27 cellular contexts compared by ENCODE assay signal in genomic region chr2:54908591-54908990, GRCh38.
"Had no signal": no experiment of that assay in that cellular context is flagged by ENCODE, and none has a peak within 500 bp of the region (broad histone marks: within the 10 kb centered on the region; RNA-seq: fewer than 3 reads in every experiment).

No MANE protein-coding gene starts in this region.

- ATAC-seq: activated CD4-positive, CD25-positive, alpha-beta regulatory T cell treated with anti-CD3 and anti-CD28 coated beads, Interleukin-2, amount 50 U/mL, for 24 hours; body of pancreas; foreskin keratinocyte; left lung; stimulated activated naive B cell treated with anti-CD40 and anti-IgM and Interleukin-4, amounts not matched to agents 10 μg/mL and 1 μg/mL and 100 μg/mL, for 72 hours had no signal

- H3K4me3 Mint-ChIP-seq: activated naive CD4-positive, alpha-beta T cell treated with anti-CD3 and anti-CD28 coated beads for 36 hours; activated naive CD8-positive, alpha-beta T cell treated with anti-CD3 and anti-CD28 coated beads for 36 hours; nephron; stimulated activated naive B cell treated with anti-CD40 and anti-IgM and Interleukin-4, amounts not matched to agents 10 μg/mL and 1 μg/mL and 100 μg/mL, for 72 hours; T-helper 1 cell treated with Interleukin-12 subunit alpha and Interleukin-12 subunit beta and Interleukin-4 antibody, amounts not matched to agents 30 μg/mL and 1 μg/mL, for 36 hours had no signal

- H3K27me3 ChIP-seq: adrenal gland, body of pancreas, foreskin keratinocyte, left lung, ovary, tibial nerve had no signal

- DNase-seq: activated CD4-positive, alpha-beta T cell treated with anti-CD3 and anti-CD28 coated beads for 48 hours; activated CD4-positive, alpha-beta T cell treated with anti-CD3 and anti-CD28 coated beads, Interleukin-2, amount 50 U/mL, for 48 hours; activated CD8-positive, alpha-beta memory T cell treated with anti-CD3 and anti-CD28 coated beads for 24 hours; activated effector memory CD4-positive, alpha-beta T cell treated with Interleukin-2 at 50 U/mL for 16 hours; activated naive CD4-positive, alpha-beta T cell treated with anti-CD3 and anti-CD28 coated beads for 36 hours; activated naive CD8-positive, alpha-beta T cell treated with anti-CD3 and anti-CD28 coated beads for 36 hours; adrenal gland; aorta; body of pancreas; dermis blood vessel endothelial cell; effector CD4-positive, alpha-beta T cell; foreskin keratinocyte; kidney glomerular epithelial cell; left lung; ovary; stimulated activated CD4-positive, alpha-beta T cell treated with anti-CD3 and anti-CD28 coated beads, Interleukin-15, amount 100 ng/mL, for 24 hours; stimulated activated CD4-positive, alpha-beta T cell treated with anti-CD3 and anti-CD28 coated beads, Interleukin-2, amount 100 ng/mL, for 24 hours; stimulated activated naive B cell treated with anti-CD40 and anti-IgM and Interleukin-4, amounts not matched to agents 10 μg/mL and 1 μg/mL and 100 μg/mL, for 72 hours; T-helper 9 cell; WERI-Rb-1 had no signal

- H3K27ac ChIP-seq: body of pancreas, epithelial cell of prostate, foreskin keratinocyte, left lung, ovary, tibial nerve, WERI-Rb-1 had no signal

- H3K36me3 Mint-ChIP-seq: activated naive CD8-positive, alpha-beta T cell treated with anti-CD3 and anti-CD28 coated beads for 36 hours; stimulated activated naive B cell treated with anti-CD40 and anti-IgM and Interleukin-4, amounts not matched to agents 10 μg/mL and 1 μg/mL and 100 μg/mL, for 72 hours had no signal

- H3K9me3 ChIP-seq: adrenal gland, body of pancreas, left lung, ovary, tibial nerve had no signal

- H3K4me1 ChIP-seq: tibial nerve had no signal

- H3K27me3 Mint-ChIP-seq: activated naive CD8-positive, alpha-beta T cell treated with anti-CD3 and anti-CD28 coated beads for 36 hours; progenitor cell of endocrine pancreas had no signal

- H3K27ac Mint-ChIP-seq: activated naive CD4-positive, alpha-beta T cell treated with anti-CD3 and anti-CD28 coated beads for 36 hours; activated naive CD8-positive, alpha-beta T cell treated with anti-CD3 and anti-CD28 coated beads for 36 hours; nephron; progenitor cell of endocrine pancreas; stimulated activated naive B cell treated with anti-CD40 and anti-IgM and Interleukin-4, amounts not matched to agents 10 μg/mL and 1 μg/mL and 100 μg/mL, for 72 hours; T-helper 1 cell treated with Interleukin-12 subunit alpha and Interleukin-12 subunit beta and Interleukin-4 antibody, amounts not matched to agents 30 μg/mL and 1 μg/mL, for 36 hours had no signal

- H3K4me3 ChIP-seq: adrenal gland, body of pancreas, left lung, lung, ovary, tibial nerve had no signal

- H3K9me3 Mint-ChIP-seq: activated naive CD4-positive, alpha-beta T cell treated with anti-CD3 and anti-CD28 coated beads for 36 hours; activated naive CD8-positive, alpha-beta T cell treated with anti-CD3 and anti-CD28 coated beads for 36 hours; stimulated activated naive B cell treated with anti-CD40 and anti-IgM and Interleukin-4, amounts not matched to agents 10 μg/mL and 1 μg/mL and 100 μg/mL, for 72 hours; T-helper 1 cell treated with Interleukin-12 subunit alpha and Interleukin-12 subunit beta and Interleukin-4 antibody, amounts not matched to agents 30 μg/mL and 1 μg/mL, for 36 hours had no signal

- H3K36me3 ChIP-seq: adrenal gland, left lung, ovary, tibial nerve, WERI-Rb-1 had no signal

- H3K4me1 Mint-ChIP-seq: stimulated activated naive B cell treated with anti-CD40 and anti-IgM and Interleukin-4, amounts not matched to agents 10 μg/mL and 1 μg/mL and 100 μg/mL, for 72 hours had no signal
